7 cellular contexts compared by ENCODE assay signal in the genomic region with DNA sequence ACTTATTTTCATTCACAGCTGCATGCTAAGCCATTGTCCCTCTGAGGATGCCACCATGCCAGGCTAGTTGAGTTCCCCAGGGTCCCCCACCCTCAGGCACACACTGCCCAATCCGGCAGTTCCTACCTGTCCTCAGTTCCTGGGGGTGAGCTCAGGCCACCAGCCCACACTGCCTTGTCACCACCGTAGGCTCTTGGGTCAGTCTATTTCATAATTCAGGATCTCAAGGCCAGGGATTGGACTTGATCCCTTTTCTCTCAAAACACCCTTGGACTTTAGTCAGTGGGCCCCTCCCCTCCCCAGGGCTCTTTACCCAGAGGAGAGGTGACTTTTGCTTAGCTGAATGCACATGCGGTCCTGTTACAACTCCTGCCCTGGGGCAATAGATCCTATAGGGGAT. TPM values are rescaled to one million over a fixed set of nuclear protein-coding genes. Genes with fewer than 3 reads are reported as not detected.
"Had no signal": no experiment of that assay in that cellular context is flagged by ENCODE, and none has a peak within 500 bp of the region (broad histone marks: within the 10 kb centered on the region; RNA-seq: fewer than 3 reads in every experiment).

No MANE protein-coding gene starts in this region.

- DNase-seq: H9, HCEC 1CT, KBM-7 had no signal

- H3K27ac Mint-ChIP-seq: GM23338, H9, IgD-negative memory B cell had no signal

- H3K4me3 Mint-ChIP-seq: GM23338, H9, IgD-negative memory B cell had no signal

- H3K27me3 Mint-ChIP-seq: IgD-negative memory B cell had no signal

- H3K4me3 ChIP-seq: GM23338 had no signal

- H3K4me2 ChIP-seq: GM23338 had no signal

- H2AFZ ChIP-seq: GM23338 had no signal

- H3K36me3 Mint-ChIP-seq: IgD-negative memory B cell had no signal

- ATAC-seq: GM23338 had no signal

RNA-seq across cellular contexts. Expression of gene MC2R, which starts 18.7 kb away (rescaled TPM):
- total RNA-seq: GM23338, H1, H9, HT-29 had no signal
